ENCODE assay signal across 9 cellular contexts in the genomic region with DNA sequence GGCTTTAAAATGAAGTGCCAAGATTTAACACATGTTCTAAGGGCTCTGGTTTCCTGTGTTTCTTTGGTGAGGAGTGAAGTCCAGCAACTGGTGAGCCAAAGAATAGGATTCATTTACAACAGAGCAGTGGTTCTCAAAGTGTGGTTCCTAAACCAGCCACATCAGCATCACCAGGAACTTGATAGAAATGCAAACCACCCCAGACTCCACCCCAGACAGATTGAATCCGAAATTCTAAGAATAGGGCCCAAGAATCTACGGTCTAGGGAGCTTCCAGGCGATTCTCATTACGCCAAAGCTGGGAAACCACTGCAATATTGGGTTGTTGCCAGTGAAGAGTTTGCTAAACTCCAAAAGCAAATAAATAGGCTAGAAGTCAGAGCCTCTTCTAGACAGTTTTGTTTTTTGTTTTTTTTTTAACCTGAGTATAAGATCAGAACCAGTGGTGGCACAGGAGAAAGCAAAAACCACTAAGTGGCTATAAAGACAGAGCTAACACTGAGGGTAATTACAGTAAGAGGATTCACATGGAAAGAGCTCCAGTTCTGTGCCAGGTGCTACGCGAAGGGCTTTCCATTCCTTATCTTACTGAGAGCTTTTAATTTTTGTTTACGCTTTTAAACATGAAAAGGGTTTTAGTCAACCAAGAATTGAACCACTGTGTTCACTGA. TPM values are rescaled to one million over a fixed set of nuclear protein-coding genes. Genes with fewer than 3 reads are reported as not detected.
DNase-seq lines count a peak whose midpoint lies in the region; ATAC-seq lines count a peak whose summit lies in the region.
"Had no signal": no experiment of that assay in that cellular context is flagged by ENCODE, and none has a peak within 500 bp of the region (broad histone marks: within the 10 kb centered on the region; RNA-seq: fewer than 3 reads in every experiment).

No MANE protein-coding gene starts in this region.

- DNase-seq in GM04504 (ENCODE audit: low read depth) (peak; percentile 16), SK-MEL-5 (ENCODE audit: low read depth, low spot score) (peak; percentile 10), left cardiac atrium (peak; percentile 26), smooth muscle cell of the brain vasculature (ENCODE audit: low read depth, low spot score) (peak; percentile 50), T-cell (no peak)
- DNase-seq in activated T-cell treated with anti-CD3 and anti-CD28 coated beads, Interleukin-2, amount 50 U/mL, for 4 hours, result no peak
- DNase-seq: NCI-H526 treated with DMSO at 0.1 percent for 48 hours had no signal

- CTCF ChIA-PET in T-cell (lab: Charles Lee), result no interaction called here

- ATAC-seq in left cardiac atrium, result peak; percentile 70 to 78
- no peak for ATAC-seq in GM19455 (IDR thresholded peaks at IDR 0.05; ENCODE audit: unreplicated experiment)
- ATAC-seq in HG02642 (IDR thresholded peaks at IDR 0.05; ENCODE audit: poor library complexity, unreplicated experiment), result no peak
- no peak for ATAC-seq in activated T-cell treated with anti-CD3 and anti-CD28 coated beads, Interleukin-2, amount 50 U/mL, for 4 hours
- no peak for ATAC-seq in T-cell (replicated peaks in 1 of 4)

- H3K4me1 Mint-ChIP-seq in activated T-cell treated with anti-CD3 and anti-CD28 coated beads, Interleukin-2, amount 50 U/mL, for 4 hours (ENCODE audit: low read depth), result no peaks in the 10 kb centered on the region
- no peaks in the 10 kb centered on the region for H3K4me1 Mint-ChIP-seq in T-cell

- no peak overlapping the region for H3K27ac Mint-ChIP-seq in T-cell

- H3K27me3 Mint-ChIP-seq in activated T-cell treated with anti-CD3 and anti-CD28 coated beads, Interleukin-2, amount 50 U/mL, for 4 hours (ENCODE audit: low read depth), result peaks cover 22% of the 10 kb centered on the region
- peaks cover 11 to 13% of the 10 kb centered on the region in 2 donors for H3K27me3 Mint-ChIP-seq in T-cell

- POLR2A ChIA-PET in T-cell (lab: Charles Lee), result no interaction called here

- H3K4me3 Mint-ChIP-seq in activated T-cell treated with anti-CD3 and anti-CD28 coated beads, Interleukin-2, amount 50 U/mL, for 4 hours, result no peak overlapping the region
- no peak overlapping the region for H3K4me3 Mint-ChIP-seq in T-cell

- intact Hi-C loops in left cardiac atrium (cut with DNase I), result loop anchor here in 1 of 2 donors (5.0 kb wide), 1 partner anchor 45 kb away; a partner anchor contains a TSS

- in situ Hi-C loops in SK-MEL-5 (cut with HindIII; ENCODE audit: low pct_unique_long_range_greater_than_20kb, low sequenced_read_pairs), result no loop called here

- no peaks in the 10 kb centered on the region for H3K36me3 Mint-ChIP-seq in activated T-cell treated with anti-CD3 and anti-CD28 coated beads, Interleukin-2, amount 50 U/mL, for 4 hours (ENCODE audit: insufficient read depth)
- H3K36me3 Mint-ChIP-seq in T-cell, result no peaks in the 10 kb centered on the region

- no peaks in the 10 kb centered on the region for H3K9me3 Mint-ChIP-seq in activated T-cell treated with anti-CD3 and anti-CD28 coated beads, Interleukin-2, amount 50 U/mL, for 4 hours
- no peaks in the 10 kb centered on the region for H3K9me3 Mint-ChIP-seq in T-cell

RNA-seq across cellular contexts. Expression of a gene that starts 42.5 kb away (rescaled TPM):
- not detected in 2 replicates for total RNA-seq in SK-MEL-5 (2014; rRNA removed; shearing (Covaris generic))
- not detected in 2 replicates for polyA plus RNA-seq in SK-MEL-5 (2015; cell fraction: cytosol; rRNA removed)
- polyA plus RNA-seq in SK-MEL-5 (2015; cell fraction: nucleus; rRNA removed), result not detected in 2 replicates
- total RNA-seq in left cardiac atrium, result 10 to 100 TPM; 41.7 to 64.3 TPM
- under 1 TPM in 2 of 3 donors, not detected in 1; 0.27 to 0.34 TPM for total RNA-seq in activated T-cell treated with anti-CD3 and anti-CD28 coated beads, Interleukin-2, amount 50 U/mL, for 4 hours
- total RNA-seq in T-cell, result under 1 TPM in 3 of 5 donors, not detected in 2; 0.38 to 0.82 (median 0.70) TPM

RNA-seq across cellular contexts. Expression of a gene that starts 51.9 kb away (rescaled TPM):
- total RNA-seq in SK-MEL-5 (2014; rRNA removed; shearing (Covaris generic)), result 0.11 and 0.21 TPM in 2 replicates
- polyA plus RNA-seq in SK-MEL-5 (2015; cell fraction: cytosol; rRNA removed), result 0.77 and 0.79 TPM in 2 replicates
- 0.73 TPM in 1 of 2 replicates, not detected in the other for polyA plus RNA-seq in SK-MEL-5 (2015; cell fraction: nucleus; rRNA removed)
- total RNA-seq in left cardiac atrium (1 to 10 TPM; 1.4 to 1.7 TPM), T-cell (under 1 TPM in 1 of 5 donors, not detected in 4; 0.20 TPM)
- not detected for total RNA-seq in activated T-cell treated with anti-CD3 and anti-CD28 coated beads, Interleukin-2, amount 50 U/mL, for 4 hours

Comparison
In these comparisons a context has a peak if more than half of its experiments do, and no peak if none do; other contexts are left out.
1. DNase-seq: peak in GM04504 (single experiment), SK-MEL-5 (single experiment), left cardiac atrium (single experiment) and smooth muscle cell of the brain vasculature (single experiment); none in activated T-cell treated with anti-CD3 and anti-CD28 coated beads, Interleukin-2, amount 50 U/mL, for 4 hours (single experiment) and T-cell (0 of 34).
2. ATAC-seq: peak in left cardiac atrium (2 of 2); none in GM19455 (single experiment), HG02642 (single experiment), activated T-cell treated with anti-CD3 and anti-CD28 coated beads, Interleukin-2, amount 50 U/mL, for 4 hours (0 of 2) and T-cell (0 of 4).
3. RNA of a gene that starts 42.5 kb away (total RNA-seq): 41.7 to 64.3 TPM in left cardiac atrium; 0.38 to 0.82 TPM in T-cell, 0.27 to 0.34 TPM in activated T-cell treated with anti-CD3 and anti-CD28 coated beads, Interleukin-2, amount 50 U/mL, for 4 hours and not detected in SK-MEL-5; every median in the first group is over 10 times any median in the second.